ENCODE assay signal across 8 cellular contexts in the genomic region with DNA sequence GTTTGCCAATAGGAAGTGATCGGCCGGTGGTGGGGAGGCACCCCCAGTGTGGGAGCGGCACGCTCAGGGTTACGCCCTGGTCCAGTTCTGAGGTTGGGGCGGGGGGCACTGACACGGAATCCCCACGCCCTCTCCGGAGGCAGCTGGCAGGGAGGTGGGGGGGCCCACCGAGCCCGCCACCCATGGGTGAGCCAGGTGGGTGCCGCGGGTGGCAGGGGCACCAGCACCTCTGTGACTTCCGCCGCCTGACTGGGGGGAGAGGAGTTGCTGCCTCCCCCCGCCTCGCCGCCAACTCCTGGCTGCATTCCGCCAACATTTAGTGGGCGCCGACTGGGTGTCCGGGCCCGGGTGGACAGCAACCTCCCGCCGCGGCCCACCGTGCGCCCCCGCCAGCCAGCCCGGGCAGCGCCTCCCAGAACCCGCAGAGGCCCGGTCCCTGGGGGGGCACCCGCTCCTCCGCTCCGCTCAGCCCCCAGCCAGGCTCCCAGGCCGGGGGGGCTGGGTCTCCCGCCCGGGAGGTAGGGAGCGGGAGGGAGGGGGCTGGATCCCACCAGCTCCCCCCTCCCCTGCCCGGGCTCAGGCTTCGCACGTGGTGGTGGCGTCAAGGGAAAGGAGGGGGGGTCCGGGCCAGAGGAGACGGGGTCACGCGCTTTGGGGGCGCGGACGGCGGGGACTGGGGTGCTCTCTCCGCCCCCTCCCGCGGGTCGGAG. TPM values are rescaled to one million over a fixed set of nuclear protein-coding genes. Genes with fewer than 3 reads are reported as not detected.
A peak's percentile ranks its signal among the peaks of the same experiment; 100 is the strongest.
DNase-seq lines count a peak whose midpoint lies in the region; ATAC-seq and TF ChIP-seq lines count a peak whose summit lies in the region.

No MANE protein-coding gene starts in this region.

- CTCF ChIA-PET in A673 (lab: Charles Lee), result interaction anchor here (0.5 kb wide), 1 partner anchor 77 kb away, joined by 4 read pairs; no protein-coding TSS in a partner anchor

- no peaks in the 10 kb centered on the region for H3K9me3 ChIP-seq in A673 (ENCODE audit: low read depth, low read length, poor library complexity, severe bottlenecking)
- no peaks in the 10 kb centered on the region for H3K9me3 ChIP-seq in left ventricle myocardium inferior (replicated peaks)

- peak overlapping the region; percentile 96 for H3K27ac ChIP-seq in A673 (ENCODE audit: low read depth, low read length, poor library complexity, severe bottlenecking)
- H3K27ac ChIP-seq in adipose tissue (ENCODE audit: low read depth, low read length), result peak overlapping the region; percentile 90
- peak overlapping the region; percentile 96 for H3K27ac ChIP-seq in left ventricle myocardium inferior (replicated peaks)

- no peaks in the 10 kb centered on the region for H3K27me3 ChIP-seq in A673 (replicated peaks; ENCODE audit: insufficient read depth, low read depth, low read length, poor library complexity)
- no peaks in the 10 kb centered on the region for H3K27me3 ChIP-seq in left ventricle myocardium inferior (ENCODE audit: low read depth)

- no TSS peak for BruUV-seq in A673 (replicated peaks; lab: Mats Ljungman, UMichigan)

- TF ChIP-seq CTCF in A673 (conservative IDR thresholded peaks at IDR 0.05; ENCODE audit: low read depth, low read length), result no peak
- no peak for TF ChIP-seq CTCF in left ventricle myocardium inferior (IDR thresholded peaks at IDR 0.05; ENCODE audit: borderline replicate concordance)

- H3K36me3 ChIP-seq in A673 (ENCODE audit: insufficient read depth, low read length, poor library complexity, severe bottlenecking), result peaks cover 3% of the 10 kb centered on the region
- H3K36me3 ChIP-seq in left ventricle myocardium inferior, result no peaks in the 10 kb centered on the region

- DNase-seq in A673 (ENCODE audit: low spot score) (peak; percentile 62), NCI-H69 (lab: John Stamatoyannopoulos, UW) (peak; percentile 66), left ventricle myocardium inferior (peak; percentile 59), posterior cingulate gyrus (peak in 7 of 10 donors; percentile 52 to 95 (median 70)), SIG-M5 (lab: John Stamatoyannopoulos, UW) (no peak), COLO829 (ENCODE audit: low spot score) (no peak)

- ATAC-seq in GM18909 (IDR thresholded peaks at IDR 0.05; ENCODE audit: poor library complexity, unreplicated experiment), result peak; percentile 4

- peak overlapping the region; percentile 90 for H3K4me3 ChIP-seq in A673 (ENCODE audit: low read depth, low read length, poor library complexity, severe bottlenecking)
- peak overlapping the region; percentile 96 for H3K4me3 ChIP-seq in left ventricle myocardium inferior

- H3K4me1 ChIP-seq in A673 (ENCODE audit: insufficient read depth, low read length, poor library complexity, severe bottlenecking) (peaks cover 11% of the 10 kb centered on the region), left ventricle myocardium inferior (peaks cover 72% of the 10 kb centered on the region)

- POLR2A ChIA-PET in A673 (lab: Charles Lee; ENCODE audit: low non-redundant PET), result no interaction called here

- 0 to 1% (median 0%) methylated on average over 37 to 56 of the region's 56 CpGs for WGBS in adipose tissue, 3 donors

- intact Hi-C loops in A673 (cut with micrococcal nuclease; ENCODE audit: unreplicated experiment) (no loop called here), left ventricle myocardium inferior (cut with micrococcal nuclease) (no loop called here), posterior cingulate gyrus (cut with DNase I) (loop anchor here (5.0 kb wide), 2 partner anchors 58 to 72 kb away; a partner anchor contains a TSS)

RNA-seq across cellular contexts. Expression of a gene that starts 2.0 kb away (rescaled TPM):
- total RNA-seq in A673 (2021) (25.1 and 25.9 TPM in 2 replicates), left ventricle myocardium inferior (30.6 TPM)
- 10 to 100 TPM in 2 of 3 donors, 1 to 10 TPM in 1; 7.4 to 21.9 (median 10.8) TPM for polyA plus RNA-seq in adipose tissue

RNA-seq across cellular contexts. Expression of a gene that starts 57.2 kb away (rescaled TPM):
- total RNA-seq in A673 (2021) (48.1 and 59.1 TPM in 2 replicates), left ventricle myocardium inferior (15.4 TPM)
- 10 to 100 TPM in 2 of 3 donors, 1 to 10 TPM in 1; 9.0 to 13.3 (median 10.9) TPM for polyA plus RNA-seq in adipose tissue

RNA-seq across cellular contexts. Expression of a gene that starts 59.2 kb away (rescaled TPM):
- 185 and 198 TPM in 2 replicates for total RNA-seq in A673 (2021)
- polyA plus RNA-seq in adipose tissue, result 100 to 1,000 TPM in 2 of 3 donors, 10 to 100 TPM in 1; 79.8 to 125 (median 104) TPM
- total RNA-seq in left ventricle myocardium inferior, result 129 TPM

Comparison
In these comparisons a context has a peak if more than half of its experiments do, and no peak if none do; other contexts are left out.
1. DNase-seq: peak in A673 (single experiment), NCI-H69 (single experiment), left ventricle myocardium inferior (single experiment) and posterior cingulate gyrus (7 of 10); none in SIG-M5 (single experiment) and COLO829 (single experiment).
2. Peak in every context shown above with its lines, with median percentiles within 50 percentile points of each other: H3K27ac ChIP-seq.